ENCODE assay signal across 10 cellular contexts in the genomic region with DNA sequence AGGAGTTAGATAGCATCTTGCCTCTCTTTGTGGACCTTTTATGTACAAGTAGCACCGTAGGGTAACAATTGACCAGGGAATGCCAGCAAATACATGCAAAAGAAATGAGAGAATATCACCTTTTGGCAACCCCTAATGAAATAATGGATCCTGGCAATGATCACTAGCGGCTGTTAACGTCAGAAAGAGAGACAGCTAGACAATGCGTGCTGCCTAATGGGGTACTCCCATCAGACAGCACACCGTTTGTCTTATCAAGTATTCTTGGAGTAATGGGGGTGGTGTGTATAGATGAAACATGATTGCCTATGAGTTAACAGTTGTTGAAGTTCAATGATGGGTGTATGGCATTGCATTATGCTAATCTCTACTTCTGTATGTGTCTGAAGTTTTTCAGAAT. TPM values are rescaled to one million over a fixed set of nuclear protein-coding genes. Genes with fewer than 3 reads are reported as not detected.
DNase-seq lines count a peak whose midpoint lies in the region; ATAC-seq and TF ChIP-seq lines count a peak whose summit lies in the region.
"Had no signal": no experiment of that assay in that cellular context is flagged by ENCODE, and none has a peak within 500 bp of the region (broad histone marks: within the 10 kb centered on the region; RNA-seq: fewer than 3 reads in every experiment).

No MANE protein-coding gene starts in this region.

- H3K9me2 ChIP-seq in PC-3 (replicated peaks; ENCODE audit: low read length): no peaks in the 10 kb centered on the region

- intact Hi-C loops in PC-3 (cut with micrococcal nuclease) (loop anchor here (5.0 kb wide), 1 partner anchor 92 kb away; a partner anchor contains a TSS), esophagus squamous epithelium (cut with DNase I) (loop anchor here (10.0 kb wide), 1 partner anchor 55 kb away; no protein-coding TSS in a partner anchor)

- no peaks in the 10 kb centered on the region for H4K20me1 ChIP-seq in PC-3 (ENCODE audit: low read length)

- H3K4me3 Mint-ChIP-seq in activated CD8-positive, alpha-beta memory T cell treated with anti-CD3 and anti-CD28 coated beads, Interleukin-2, amount 10 ng/mL, durations not matched to agents 7 days and 5 days: peak overlapping the region; percentile 95
- peak overlapping the region; percentile 91 for H3K4me3 Mint-ChIP-seq in stimulated activated memory B cell treated with anti-CD40 and anti-IgM and Interleukin-4, amounts not matched to agents 10 μg/mL and 1 μg/mL and 100 μg/mL, for 72 hours

- no peaks in the 10 kb centered on the region for H3K9me3 Mint-ChIP-seq in activated CD8-positive, alpha-beta memory T cell treated with anti-CD3 and anti-CD28 coated beads, Interleukin-2, amount 10 ng/mL, durations not matched to agents 7 days and 5 days (ENCODE audit: low read depth)
- H3K9me3 Mint-ChIP-seq in stimulated activated memory B cell treated with anti-CD40 and anti-IgM and Interleukin-4, amounts not matched to agents 10 μg/mL and 1 μg/mL and 100 μg/mL, for 72 hours: no peaks in the 10 kb centered on the region

- TF ChIP-seq CTCF in PC-3 (conservative IDR thresholded peaks at IDR 0.05; ENCODE audit: low read depth, low read length) (no peak), esophagus squamous epithelium (IDR thresholded peaks at IDR 0.05) (no peak)

- peak overlapping the region; percentile 87 for H3K4me2 ChIP-seq in PC-3 (ENCODE audit: low read length)

- POLR2A ChIA-PET in PC-3 (lab: Charles Lee; ENCODE audit: unreplicated experiment): no interaction called here

- H2AFZ ChIP-seq in PC-3 (ENCODE audit: low read length): no peak overlapping the region

- H3K4me1 Mint-ChIP-seq in activated CD8-positive, alpha-beta memory T cell treated with anti-CD3 and anti-CD28 coated beads, Interleukin-2, amount 10 ng/mL, durations not matched to agents 7 days and 5 days: peaks cover 19% of the 10 kb centered on the region
- H3K4me1 Mint-ChIP-seq in stimulated activated memory B cell treated with anti-CD40 and anti-IgM and Interleukin-4, amounts not matched to agents 10 μg/mL and 1 μg/mL and 100 μg/mL, for 72 hours: peaks cover 31% of the 10 kb centered on the region

- H3K79me2 ChIP-seq in PC-3 (ENCODE audit: low read length): peaks cover 14% of the 10 kb centered on the region

- H3K27me3 ChIP-seq in PC-3 (ENCODE audit: low read length): no peaks in the 10 kb centered on the region
- H3K27me3 ChIP-seq in esophagus squamous epithelium: no peaks in the 10 kb centered on the region
- H3K27me3 ChIP-seq: Peyer's patch had no signal

- H3K36me3 ChIP-seq in PC-3 (ENCODE audit: low read depth, low read length): no peaks in the 10 kb centered on the region
- H3K36me3 ChIP-seq in esophagus squamous epithelium: peaks cover 0 to 3% (median 0%) of the 10 kb centered on the region in 3 donors

- no peaks in the 10 kb centered on the region for H3K27me3 Mint-ChIP-seq in activated CD8-positive, alpha-beta memory T cell treated with anti-CD3 and anti-CD28 coated beads, Interleukin-2, amount 10 ng/mL, durations not matched to agents 7 days and 5 days
- no peaks in the 10 kb centered on the region for H3K27me3 Mint-ChIP-seq in stimulated activated memory B cell treated with anti-CD40 and anti-IgM and Interleukin-4, amounts not matched to agents 10 μg/mL and 1 μg/mL and 100 μg/mL, for 72 hours

- WGBS in esophagus squamous epithelium, 2 donors: 64 to 65% methylated on average over 5 of the region's 5 CpGs

- ATAC-seq in activated CD8-positive, alpha-beta memory T cell treated with anti-CD3 and anti-CD28 coated beads, Interleukin-2, amount 10 ng/mL, durations not matched to agents 7 days and 5 days: no peak
- ATAC-seq in PC-3 (no peak), HG02973 (IDR thresholded peaks at IDR 0.05; ENCODE audit: unreplicated experiment) (no peak)
- ATAC-seq in stimulated activated memory B cell treated with anti-CD40 and anti-IgM and Interleukin-4, amounts not matched to agents 10 μg/mL and 1 μg/mL and 100 μg/mL, for 72 hours: no peak
- ATAC-seq: mucosa of descending colon had no signal

- peaks cover 8% of the 10 kb centered on the region for H3K36me3 Mint-ChIP-seq in activated CD8-positive, alpha-beta memory T cell treated with anti-CD3 and anti-CD28 coated beads, Interleukin-2, amount 10 ng/mL, durations not matched to agents 7 days and 5 days
- H3K36me3 Mint-ChIP-seq in stimulated activated memory B cell treated with anti-CD40 and anti-IgM and Interleukin-4, amounts not matched to agents 10 μg/mL and 1 μg/mL and 100 μg/mL, for 72 hours: peaks cover 4% of the 10 kb centered on the region

- no peaks in the 10 kb centered on the region for H3F3A ChIP-seq in PC-3 (ENCODE audit: low read length, unreplicated experiment)

- BruUV-seq in PC-3 (replicated peaks; lab: Mats Ljungman, UMichigan): no TSS peak

- H3K4me1 ChIP-seq in PC-3 (ENCODE audit: insufficient read depth, low read length) (peaks cover 17% of the 10 kb centered on the region), esophagus squamous epithelium (peaks cover 9 to 37% (median 13%) of the 10 kb centered on the region in 3 donors)

- DNase-seq in activated CD8-positive, alpha-beta memory T cell treated with anti-CD3 and anti-CD28 coated beads, Interleukin-2, amount 10 ng/mL, durations not matched to agents 7 days and 5 days: no peak
- no peak for DNase-seq in activated CD8-positive, alpha-beta memory T cell treated with anti-CD3 and anti-CD28 coated beads, Interleukin-2, amount 50 U/mL, for 48 hours
- no peak for DNase-seq in PC-3
- DNase-seq in esophagus squamous epithelium (lab: John Stamatoyannopoulos, UW): no peak
- no peak for DNase-seq in AG08396 (ENCODE audit: low spot score)
- no peak for DNase-seq in middle frontal gyrus (ENCODE audit: extremely low spot score, low spot score)

- CTCF ChIA-PET in activated CD8-positive, alpha-beta memory T cell treated with anti-CD3 and anti-CD28 coated beads, Interleukin-2, amount 10 ng/mL, durations not matched to agents 7 days and 5 days (lab: Charles Lee): no interaction called here
- CTCF ChIA-PET in PC-3 (lab: Charles Lee): no interaction called here

- H3K27ac ChIP-seq in PC-3 (ENCODE audit: low read length) (no peak overlapping the region), esophagus squamous epithelium (peak overlapping the region in 3 of 4 donors; percentile 3 to 99 (median 96))

- H3K27ac Mint-ChIP-seq in activated CD8-positive, alpha-beta memory T cell treated with anti-CD3 and anti-CD28 coated beads, Interleukin-2, amount 10 ng/mL, durations not matched to agents 7 days and 5 days: no peak overlapping the region
- peak overlapping the region; percentile 35 for H3K27ac Mint-ChIP-seq in stimulated activated memory B cell treated with anti-CD40 and anti-IgM and Interleukin-4, amounts not matched to agents 10 μg/mL and 1 μg/mL and 100 μg/mL, for 72 hours

- peak overlapping the region; percentile 78 for H3K4me3 ChIP-seq in PC-3 (ENCODE audit: low read length)
- H3K4me3 ChIP-seq in esophagus squamous epithelium: peak overlapping the region in 1 of 4 donors; percentile 95
- H3K4me3 ChIP-seq: mucosa of descending colon had no signal

- no peak overlapping the region for H3K9ac ChIP-seq in PC-3 (ENCODE audit: low read length)

- no peak for TF ChIP-seq POLR2A in esophagus squamous epithelium (IDR thresholded peaks at IDR 0.05)

- H3K9me3 ChIP-seq in PC-3 (ENCODE audit: low read length) (no peaks in the 10 kb centered on the region), esophagus squamous epithelium (no peaks in the 10 kb centered on the region)
- H3K9me3 ChIP-seq: mucosa of descending colon, Peyer's patch had no signal

RNA-seq across cellular contexts. Expression of a gene that starts 1.6 kb away (rescaled TPM):
- total RNA-seq in activated CD8-positive, alpha-beta memory T cell treated with anti-CD3 and anti-CD28 coated beads, Interleukin-2, amount 10 ng/mL, durations not matched to agents 7 days and 5 days: 10 to 100 TPM in 1 of 2 experiments, 1 to 10 TPM in 1; 7.6 to 10.3 TPM
- total RNA-seq in PC-3 (2014; rRNA removed) (1.7 and 4.4 TPM in 2 replicates), esophagus squamous epithelium (1 to 10 TPM; 1.6 to 8.9 (median 6.0) TPM)
